ENCODE assay signal across 7 cellular contexts in the genomic region with DNA sequence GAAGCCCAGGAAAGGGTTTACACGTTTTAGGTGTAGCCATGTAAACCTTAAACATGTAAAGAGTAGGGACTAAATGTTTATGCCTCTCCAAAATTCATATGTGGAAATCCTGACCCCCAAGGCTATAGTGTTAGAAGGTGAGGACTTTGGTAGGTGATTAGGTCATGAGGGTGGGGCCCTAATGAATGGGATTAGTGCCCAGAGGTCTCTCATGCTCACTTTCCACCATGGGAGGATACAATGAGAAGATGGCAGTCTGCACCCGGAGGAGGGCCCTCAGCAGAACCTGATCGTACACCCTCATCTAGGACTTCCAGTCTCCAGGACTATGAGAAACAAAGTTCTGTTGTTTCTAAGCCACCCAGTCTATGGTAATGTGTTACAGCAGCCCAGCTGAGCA.
"Had no signal": no experiment of that assay in that cellular context is flagged by ENCODE, and none has a peak within 500 bp of the region (broad histone marks: within the 10 kb centered on the region; RNA-seq: fewer than 3 reads in every experiment).

No MANE protein-coding gene starts in this region.

- H2AFZ ChIP-seq: GM23248 had no signal

- H3K4me3 Mint-ChIP-seq: HFFc6, IgD-negative memory B cell had no signal

- H3K9ac ChIP-seq: GM23248 had no signal

- H3K4me1 ChIP-seq: HAP-1 had no signal

- H3K9me3 ChIP-seq: HAP-1 had no signal

- H3K4me1 Mint-ChIP-seq: IgD-negative memory B cell had no signal

- ATAC-seq: HCT116 had no signal

- H3K27ac ChIP-seq: GM23248 had no signal

- DNase-seq: GM23248, GOT3, H7, HFFc6 had no signal

- H3K4me3 ChIP-seq: GM23248, HAP-1 had no signal

- H3K27ac Mint-ChIP-seq: HFFc6 had no signal

- H3K36me3 Mint-ChIP-seq: IgD-negative memory B cell had no signal

- H3K27me3 Mint-ChIP-seq: IgD-negative memory B cell had no signal

- H3K36me3 ChIP-seq: HAP-1 had no signal

- H3K9me3 Mint-ChIP-seq: HFFc6 had no signal
